10 cellular contexts compared by ENCODE assay signal in genomic region chr7:3495530-3495929, GRCh38.
"Had no signal": no experiment of that assay in that cellular context is flagged by ENCODE, and none has a peak within 500 bp of the region (broad histone marks: within the 10 kb centered on the region; RNA-seq: fewer than 3 reads in every experiment).

No MANE protein-coding gene starts in this region.

- H3K4me3 ChIP-seq: right lobe of liver, suprapubic skin had no signal

- ATAC-seq: effector memory CD8-positive, alpha-beta T cell; naive thymus-derived CD8-positive, alpha-beta T cell had no signal

- H3K9me3 ChIP-seq: right lobe of liver had no signal

- H3K4me1 ChIP-seq: right lobe of liver, suprapubic skin had no signal

- H3K27me3 ChIP-seq: right lobe of liver had no signal

- DNase-seq: activated CD4-positive, CD25-positive, alpha-beta regulatory T cell treated with anti-CD3 and anti-CD28 coated beads, Interleukin-2, amount 50 U/mL, for 72 hours; activated naive CD4-positive, alpha-beta T cell; activated naive CD8-positive, alpha-beta T cell treated with anti-CD3 and anti-CD28 coated beads, Interleukin-2, amount 10 ng/mL, durations not matched to agents 7 days and 5 days; activated T-cell treated with anti-CD3 and anti-CD28 coated beads for 4 hours; dermis blood vessel endothelial cell; effector memory CD8-positive, alpha-beta T cell; naive thymus-derived CD8-positive, alpha-beta T cell; right lobe of liver; trophoblast cell had no signal

- H3K27ac ChIP-seq: right lobe of liver, suprapubic skin had no signal

- H3K36me3 ChIP-seq: right lobe of liver, suprapubic skin had no signal
